Comparison of ENCODE assay signal across 8 cellular contexts in the genomic region with DNA sequence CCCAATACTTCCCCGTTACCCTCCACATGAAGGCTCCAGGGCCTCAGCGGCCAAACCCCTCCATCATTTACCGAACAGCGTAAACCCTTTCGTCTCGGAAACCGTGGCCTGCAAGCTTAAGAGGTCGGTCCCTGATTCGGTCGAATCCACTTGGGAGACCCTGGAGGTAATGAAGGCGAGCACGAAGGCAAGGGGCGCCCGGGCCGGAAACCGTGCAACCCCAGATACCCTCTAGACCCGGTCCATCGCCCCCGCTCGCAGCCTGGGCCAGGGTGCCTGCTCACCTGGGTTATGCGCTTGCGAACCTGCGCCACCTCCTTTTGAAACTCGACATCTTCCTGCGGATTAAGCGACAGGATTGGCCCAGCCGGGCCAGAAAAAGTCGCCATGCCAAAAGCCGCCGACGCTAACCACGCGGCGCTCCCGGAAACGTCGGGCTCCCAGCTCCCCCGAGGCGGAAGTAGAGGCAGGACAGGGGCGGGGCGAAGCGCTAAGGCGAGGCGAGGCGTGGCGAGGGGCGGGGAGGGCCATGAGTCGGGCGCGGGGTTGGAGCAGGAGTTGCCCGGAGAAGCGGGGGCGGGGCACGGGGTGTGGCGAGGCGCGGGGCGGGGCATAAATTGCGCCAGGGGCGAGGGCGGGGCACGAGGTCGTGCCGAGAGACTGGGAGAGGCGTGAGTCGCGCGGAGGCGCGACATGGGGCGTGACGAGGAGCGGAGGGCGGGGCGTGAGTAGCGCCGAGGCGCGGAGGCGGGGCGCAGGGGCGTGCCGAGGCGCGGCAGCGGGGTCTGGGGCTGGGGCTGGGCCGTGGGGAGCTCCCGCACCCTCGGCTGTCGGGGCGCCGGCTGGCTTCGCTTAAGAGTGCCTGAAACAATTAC. TPM values are rescaled to one million over a fixed set of nuclear protein-coding genes. Genes with fewer than 3 reads are reported as not detected.
DNase-seq lines count a peak whose midpoint lies in the region; ATAC-seq, FAIRE-seq and TF ChIP-seq lines count a peak whose summit lies in the region.

Gene NIFK, minus strand, starts transcription at position 414 of the 875 bp plus-strand sequence. Its CDS starts 25 bp downstream, at position 389.

- WGBS in GM23248 (ENCODE audit: low coverage in 1 of 2, low lambda C conversion rate in 2 of 2, missing lambda C conversion rate in 2 of 2), 2 experiments = 1% methylated on average over 64 to 93 of the region's 93 CpGs
- WGBS in esophagus muscularis mucosa = 4% methylated on average over 17 of the region's 93 CpGs

- H3K27me3 Mint-ChIP-seq in activated T-cell treated with anti-CD3 and anti-CD28 coated beads, Interleukin-2, amount 50 U/mL, for 72 hours (ENCODE audit: low read depth) = no peaks in the 10 kb centered on the region

- TF ChIP-seq POLR2A in esophagus muscularis mucosa (IDR thresholded peaks at IDR 0.05; ENCODE audit: low read depth) = no peak

- H3K4me1 ChIP-seq in DND-41 (ENCODE audit: insufficient read depth, low read length) = peaks cover 25% of the 10 kb centered on the region
- H3K4me1 ChIP-seq in GM23248 (ENCODE audit: insufficient read depth) = peaks cover 8% of the 10 kb centered on the region
- H3K4me1 ChIP-seq in Karpas-422 (ENCODE audit: low read length) = peaks cover 16% of the 10 kb centered on the region
- H3K4me1 ChIP-seq in esophagus muscularis mucosa = peaks cover 13 to 27% (median 18%) of the 10 kb centered on the region in 4 donors
- H3K4me1 ChIP-seq in muscle layer of duodenum (ENCODE audit: control insufficient read depth in 1 of 2, insufficient read depth in 2 of 2, low read length in 2 of 2) = peaks cover 0 to 5% of the 10 kb centered on the region in 2 donors

- no peaks in the 10 kb centered on the region for H3K9me2 ChIP-seq in GM23248 (ENCODE audit: insufficient read depth)
- H3K9me2 ChIP-seq in Karpas-422 (replicated peaks; ENCODE audit: insufficient read depth, low read length) = no peaks in the 10 kb centered on the region

- H3K36me3 ChIP-seq in DND-41 (ENCODE audit: insufficient read depth, low read length) (peaks cover 39% of the 10 kb centered on the region), GM23248 (ENCODE audit: low read depth) (peaks cover 23% of the 10 kb centered on the region; the same call in 1 of the 2 replicates), Karpas-422 (ENCODE audit: insufficient read depth, low read length) (peaks cover 28% of the 10 kb centered on the region; the same call in 1 of the 2 replicates), esophagus muscularis mucosa (peaks cover 10 to 36% (median 32%) of the 10 kb centered on the region in 4 donors), muscle layer of duodenum (ENCODE audit: control insufficient read depth in 1 of 2, insufficient read depth in 2 of 2, low read length in 2 of 2) (peaks cover 10% of the 10 kb centered on the region in 2 donors)

- FAIRE-seq in RCC 7860 (lab: Jason Lieb, UNC) = no peak

- peaks cover 10 to 30% of the 10 kb centered on the region in 2 donors for H3K36me3 Mint-ChIP-seq in activated T-cell treated with anti-CD3 and anti-CD28 coated beads, Interleukin-2, amount 50 U/mL, for 72 hours (ENCODE audit: insufficient read depth in 2 of 2)

- H3K4me3 ChIP-seq in DND-41 (ENCODE audit: low read depth in 1 of 2, low read length in 2 of 2) = peak within 1 kb of the TSS; percentile 88 to 99
- peak within 1 kb of the TSS; percentile 96 for H3K4me3 ChIP-seq in GM23248
- peak within 1 kb of the TSS; percentile 80 for H3K4me3 ChIP-seq in Karpas-422 (ENCODE audit: low read length)
- peak within 1 kb of the TSS; percentile 60 to 93 (median 89) for H3K4me3 ChIP-seq in esophagus muscularis mucosa
- peak within 1 kb of the TSS; percentile 98 to 100 for H3K4me3 ChIP-seq in muscle layer of duodenum (ENCODE audit: low read depth in 1 of 2, low read length in 2 of 2)

- H3K9ac ChIP-seq in DND-41 (ENCODE audit: low read depth, low read length) = peak within 1 kb of the TSS; percentile 79
- peak within 1 kb of the TSS; percentile 93 for H3K9ac ChIP-seq in GM23248
- peak within 1 kb of the TSS; percentile 88 for H3K9ac ChIP-seq in Karpas-422 (ENCODE audit: low read length)

- H3K27ac ChIP-seq in DND-41 (ENCODE audit: low read length) (peak within 1 kb of the TSS; percentile 77), GM23248 (peak within 1 kb of the TSS; percentile 52), Karpas-422 (ENCODE audit: low read length) (peak within 1 kb of the TSS; percentile 72), esophagus muscularis mucosa (replicated peaks in 1 of 4) (peak within 1 kb of the TSS; percentile 78 to 85 (median 83)), muscle layer of duodenum (ENCODE audit: low read length) (peak within 1 kb of the TSS; percentile 94)

- peaks cover 40% of the 10 kb centered on the region for H3K79me2 ChIP-seq in DND-41 (ENCODE audit: insufficient read depth, low read length)
- H3K79me2 ChIP-seq in GM23248 (ENCODE audit: insufficient read depth) = peaks cover 50% of the 10 kb centered on the region
- peaks cover 30% of the 10 kb centered on the region for H3K79me2 ChIP-seq in Karpas-422 (ENCODE audit: low read length)

- no peaks in the 10 kb centered on the region for H3F3A ChIP-seq in GM23248 (ENCODE audit: insufficient read depth)

- H3K27ac Mint-ChIP-seq in activated T-cell treated with anti-CD3 and anti-CD28 coated beads, Interleukin-2, amount 50 U/mL, for 72 hours = peak within 1 kb of the TSS; percentile 95

- H3K4me3 Mint-ChIP-seq in activated T-cell treated with anti-CD3 and anti-CD28 coated beads, Interleukin-2, amount 50 U/mL, for 72 hours = peak within 1 kb of the TSS; percentile 97 to 98

- H3K4me2 ChIP-seq in DND-41 (ENCODE audit: insufficient read depth, low read length) (peak within 1 kb of the TSS; percentile 97), GM23248 (ENCODE audit: unreplicated experiment) (peak within 1 kb of the TSS; percentile 86), Karpas-422 (ENCODE audit: low read depth, low read length, poor library complexity, severe bottlenecking) (peak within 1 kb of the TSS; percentile 96)

- H4K20me1 ChIP-seq in DND-41 (ENCODE audit: insufficient read depth, low read length) (peaks cover 16% of the 10 kb centered on the region; the same call in 1 of the 2 replicates), GM23248 (ENCODE audit: insufficient read depth) (no peaks in the 10 kb centered on the region), Karpas-422 (ENCODE audit: insufficient read depth, low read depth, low read length) (peaks cover 28% of the 10 kb centered on the region)

- peaks cover 51% of the 10 kb centered on the region for H3K4me1 Mint-ChIP-seq in activated T-cell treated with anti-CD3 and anti-CD28 coated beads, Interleukin-2, amount 50 U/mL, for 72 hours (ENCODE audit: low read depth)

- DNase-seq in DND-41 = peak; percentile 100
- DNase-seq in GM23248 = peak; percentile 100
- DNase-seq in Karpas-422 = peak; percentile 100
- DNase-seq in RCC 7860 (ENCODE audit: low spot score) = peak; percentile 94
- peak; percentile 100 for DNase-seq in activated T-cell treated with anti-CD3 and anti-CD28 coated beads, Interleukin-2, amount 50 U/mL, for 72 hours
- peak; percentile 100 for DNase-seq in esophagus muscularis mucosa (ENCODE audit: extremely low spot score)
- peak; percentile 100 for DNase-seq in stimulated activated CD8-positive, alpha-beta memory T cell treated with anti-CD3 and anti-CD28 coated beads, Interleukin-7, amount 100 ng/mL, for 24 hours (ENCODE audit: low read depth)

- in situ Hi-C loops in GM23248 (cut with MboI) = no loop called here

- ATAC-seq in DND-41 (ENCODE audit: insufficient read depth, low read depth) = peak; percentile 91
- ATAC-seq in activated T-cell treated with anti-CD3 and anti-CD28 coated beads, Interleukin-2, amount 50 U/mL, for 72 hours (replicated peaks in 1 of 2) = peak; percentile 93 to 94

- no peaks in the 10 kb centered on the region for H3K9me3 Mint-ChIP-seq in activated T-cell treated with anti-CD3 and anti-CD28 coated beads, Interleukin-2, amount 50 U/mL, for 72 hours

- TF ChIP-seq EP300 in esophagus muscularis mucosa (IDR thresholded peaks at IDR 0.05) = no peak

- no peaks in the 10 kb centered on the region for H3K9me3 ChIP-seq in DND-41 (ENCODE audit: insufficient read depth, low read length, severe bottlenecking)
- no peaks in the 10 kb centered on the region for H3K9me3 ChIP-seq in GM23248 (ENCODE audit: low read depth)
- H3K9me3 ChIP-seq in Karpas-422 (ENCODE audit: low read length) = no peaks in the 10 kb centered on the region
- H3K9me3 ChIP-seq in esophagus muscularis mucosa = no peaks in the 10 kb centered on the region
- no peaks in the 10 kb centered on the region for H3K9me3 ChIP-seq in muscle layer of duodenum (ENCODE audit: control insufficient read depth in 1 of 2, low read length in 2 of 2)

- H3K27me3 ChIP-seq in DND-41 (ENCODE audit: insufficient read depth, low read length, poor library complexity) (no peaks in the 10 kb centered on the region), GM23248 (replicated peaks; ENCODE audit: insufficient read depth) (no peaks in the 10 kb centered on the region), Karpas-422 (ENCODE audit: low read length) (no peaks in the 10 kb centered on the region), esophagus muscularis mucosa (no peaks in the 10 kb centered on the region), muscle layer of duodenum (ENCODE audit: low read depth, low read length) (no peaks in the 10 kb centered on the region)

- H2AFZ ChIP-seq in DND-41 (ENCODE audit: low read depth, low read length) (peak within 1 kb of the TSS; percentile 83), GM23248 (peak within 1 kb of the TSS; percentile 88), Karpas-422 (ENCODE audit: low read length) (peak within 1 kb of the TSS; percentile 54)

- TF ChIP-seq CTCF in DND-41 (IDR thresholded peaks at IDR 0.05; ENCODE audit: borderline replicate concordance, extremely low read depth, low read length, poor library complexity, severe bottlenecking) (peak; percentile 5), esophagus muscularis mucosa (IDR thresholded peaks at IDR 0.05) (peak in 1 of 3 experiments; percentile 20)

- intact Hi-C loops in esophagus muscularis mucosa (cut with DNase I) = no loop called here

RNA-seq across cellular contexts. Expression of gene NIFK, which starts in this region (rescaled TPM):
- total RNA-seq in GM23248 (2014; rRNA removed; shearing (Covaris generic)) = 42.5 and 56.2 TPM in 2 replicates
- polyA plus RNA-seq in GM23248 (2016; fragmentation: Nextera tagmentation; extraction: Ambion mirVana) = 101 and 107 TPM in 2 replicates
- 65.2 and 88.2 TPM in 2 replicates for total RNA-seq in Karpas-422 (2014; rRNA removed; shearing (Covaris generic); ENCODE audit: low replicate concordance)
- 100 to 1,000 TPM; 118 to 137 TPM for total RNA-seq in activated T-cell treated with anti-CD3 and anti-CD28 coated beads, Interleukin-2, amount 50 U/mL, for 72 hours
- total RNA-seq in esophagus muscularis mucosa = 10 to 100 TPM; 19.8 to 56.5 (median 28.5) TPM

Comparison
In these comparisons a context has a peak if more than half of its experiments do, and no peak if none do; other contexts are left out.
1. Peak in every context shown above with its lines: DNase-seq, ATAC-seq, H3K4me3 ChIP-seq and H3K27ac ChIP-seq.